19 cellular contexts compared by ENCODE assay signal in the genomic region with DNA sequence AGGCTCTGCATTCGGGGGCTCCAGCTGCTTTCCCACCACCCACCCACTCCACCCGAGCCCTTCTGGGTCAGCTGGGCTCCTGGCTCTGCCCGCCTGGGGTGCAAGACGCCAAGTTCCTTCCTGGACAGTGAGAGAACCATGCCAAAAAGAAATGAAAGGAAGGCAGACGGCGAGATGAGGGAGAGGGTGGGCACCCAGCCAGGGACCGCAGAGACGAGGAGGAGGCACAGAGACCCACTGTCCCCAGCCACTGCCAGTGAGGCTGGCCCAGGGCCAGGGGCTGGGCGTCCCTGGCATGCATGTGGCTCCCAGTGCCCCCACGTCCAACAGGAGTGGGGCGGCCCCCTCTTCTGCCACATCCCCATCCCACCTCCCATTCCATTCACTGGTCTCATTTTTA. TPM values are rescaled to one million over a fixed set of nuclear protein-coding genes. Genes with fewer than 3 reads are reported as not detected.
DNase-seq lines count a peak whose midpoint lies in the region; ATAC-seq and TF ChIP-seq lines count a peak whose summit lies in the region.
"Had no signal": no experiment of that assay in that cellular context is flagged by ENCODE, and none has a peak within 500 bp of the region (broad histone marks: within the 10 kb centered on the region; RNA-seq: fewer than 3 reads in every experiment).

No MANE protein-coding gene starts in this region.

- no peak overlapping the region for H3K9ac ChIP-seq in SK-N-SH
- H3K9ac ChIP-seq: KMS-11 had no signal

- no peaks in the 10 kb centered on the region for H4K20me1 ChIP-seq in SK-N-SH (ENCODE audit: insufficient read depth)

- TF ChIP-seq EP300 in SK-N-SH (IDR thresholded peaks at IDR 0.05; ENCODE audit: borderline replicate concordance in 1 of 2, low read depth in 1 of 2, low read length in 1 of 2), result no peak

- H3K9me3 ChIP-seq in SK-N-SH, result no peaks in the 10 kb centered on the region
- no peaks in the 10 kb centered on the region for H3K9me3 ChIP-seq in right cardiac atrium (ENCODE audit: control insufficient read depth, low read length)
- H3K9me3 ChIP-seq: mucosa of descending colon, Peyer's patch had no signal

- TF ChIP-seq CTCF in SK-N-SH (IDR thresholded peaks at IDR 0.05), result no peak

- no peak for TF ChIP-seq RAD21 in SK-N-SH (IDR thresholded peaks at IDR 0.05; ENCODE audit: low read length)

- H3K4me1 ChIP-seq in SK-N-SH (ENCODE audit: control insufficient read depth in 1 of 2, insufficient read depth in 2 of 2, low read depth in 1 of 2, low read length in 1 of 2), result peaks cover 0 to 6% of the 10 kb centered on the region in 2 experiments; a peak in 1 of 4 replicates
- H3K4me1 ChIP-seq in right cardiac atrium (ENCODE audit: control insufficient read depth, insufficient read depth, low read length), result peaks cover 9% of the 10 kb centered on the region
- H3K4me1 ChIP-seq: Peyer's patch had no signal

- CTCF ChIA-PET in SK-N-SH (lab: Yijun Ruan, JAX), result interaction anchor here (1.2 to 1.4 kb wide), 3 partner anchors 13 to 61 kb away, joined by 3 to 5 read pairs (median 3); no protein-coding TSS in a partner anchor

- no peak overlapping the region for H3K4me2 ChIP-seq in SK-N-SH
- H3K4me2 ChIP-seq: KMS-11 had no signal

- H3K27ac ChIP-seq in SK-N-SH (ENCODE audit: low read depth in 2 of 2, low read length in 1 of 2) (no peak overlapping the region), right cardiac atrium (ENCODE audit: low read length) (no peak overlapping the region), substantia nigra (ENCODE audit: low read depth, low read length, poor library complexity, severe bottlenecking) (peak overlapping the region; percentile 38)
- H3K27ac ChIP-seq: KMS-11, Peyer's patch had no signal

- no peaks in the 10 kb centered on the region for H3K9me2 ChIP-seq in SK-N-SH

- no peaks in the 10 kb centered on the region for H3F3A ChIP-seq in SK-N-SH (replicated peaks; ENCODE audit: insufficient read depth)

- H3K27me3 ChIP-seq in H7 (ENCODE audit: control insufficient read depth, insufficient read depth, low read length), result no peaks in the 10 kb centered on the region
- no peaks in the 10 kb centered on the region for H3K27me3 ChIP-seq in SK-N-SH (ENCODE audit: insufficient read depth)
- H3K27me3 ChIP-seq in right cardiac atrium (ENCODE audit: control insufficient read depth, insufficient read depth), result no peaks in the 10 kb centered on the region
- H3K27me3 ChIP-seq: Peyer's patch had no signal

- no peaks in the 10 kb centered on the region for H3K79me2 ChIP-seq in SK-N-SH (ENCODE audit: insufficient read depth)

- WGBS in SK-N-SH (ENCODE audit: low lambda C conversion rate), result 26% methylated on average over 8 of the region's 11 CpGs
- 31% methylated on average over 11 of the region's 11 CpGs for WGBS in right cardiac atrium

- H3K4me3 ChIP-seq in H7 (ENCODE audit: insufficient read depth, low read depth, low read length), result no peak overlapping the region
- H3K4me3 ChIP-seq in SK-N-SH (ENCODE audit: low read depth in 2 of 2, low read length in 1 of 2), result no peak overlapping the region
- no peak overlapping the region for H3K4me3 ChIP-seq in right cardiac atrium (ENCODE audit: low read length)
- H3K4me3 ChIP-seq: mucosa of descending colon, Peyer's patch had no signal

- ATAC-seq in right cardiac atrium (peak in 1 of 2 donors; percentile 24), GM18858 (IDR thresholded peaks at IDR 0.05; ENCODE audit: unreplicated experiment) (no peak)
- ATAC-seq: mucosa of descending colon; stimulated activated naive CD8-positive, alpha-beta T cell treated with anti-CD3 and anti-CD28 coated beads, Interleukin-15, amount 100 ng/mL, for 72 hours had no signal

- intact Hi-C loops in right cardiac atrium (cut with DNase I), result loop anchor here in 1 of 4 donors (5.0 kb wide), 1 partner anchor 54 kb away; no protein-coding TSS in a partner anchor

- no peak overlapping the region for H2AFZ ChIP-seq in SK-N-SH (ENCODE audit: low read depth)

- no peaks in the 10 kb centered on the region for H3K36me3 ChIP-seq in H7 (replicated peaks; ENCODE audit: control insufficient read depth, insufficient read depth, low read length)
- no peaks in the 10 kb centered on the region for H3K36me3 ChIP-seq in SK-N-SH (replicated peaks in 1 of 2; ENCODE audit: control insufficient read depth in 1 of 2, insufficient read depth in 2 of 2, low read length in 1 of 2)
- H3K36me3 ChIP-seq: Peyer's patch had no signal

- DNase-seq in H7 (peak; percentile 45), SK-N-SH (no peak), right cardiac atrium (peak; percentile 52 to 84 (median 83)), substantia nigra (lab: John Stamatoyannopoulos, UW) (peak in 37 of 49 donors; percentile 31 to 84 (median 66)), COLO668 (lab: John Stamatoyannopoulos, UW; ENCODE audit: unreplicated experiment) (no peak), glomerular visceral epithelial cell (ENCODE audit: extremely low spot score) (no peak)
- DNase-seq: activated CD4-positive, alpha-beta T cell treated with anti-CD3 and anti-CD28 coated beads for 48 hours; activated CD8-positive, alpha-beta memory T cell treated with anti-CD3 and anti-CD28 coated beads, Interleukin-2, amount 50 U/mL, for 4 hours; foreskin fibroblast; mucosa of descending colon; NCI-H1417 treated with DMSO at 0.1 percent for 48 hours; NCI-H2171 treated with DMSO at 0.1 percent for 48 hours; NCI-H748 treated with DMSO at 0.1 percent for 48 hours; Peyer's patch; stimulated activated CD4-positive, alpha-beta T cell treated with anti-CD3 and anti-CD28 coated beads, Interleukin-1b, Interleukin-23, amount 100 ng/mL, for 48 hours; stimulated activated naive CD8-positive, alpha-beta T cell treated with anti-CD3 and anti-CD28 coated beads, Interleukin-15, amount 100 ng/mL, for 72 hours; SW 1271 had no signal

- POLR2A ChIA-PET in SK-N-SH (lab: Yijun Ruan, JAX), result interaction anchor here (1.1 to 1.4 kb wide), 2 partner anchors 11 to 12 kb away, joined by 3 to 6 read pairs; partner anchors contain the start of gene CD81

TF ChIP-seq in SK-N-SH, 30 proteins besides CTCF, POLR2A, EP300 and RAD21:
- TF ChIP-seq USF2 (IDR thresholded peaks at IDR 0.05; ENCODE audit: borderline replicate concordance, low read depth, low read length), result no peak
- TF ChIP-seq NFIC (IDR thresholded peaks at IDR 0.05; ENCODE audit: borderline replicate concordance), result peak; percentile 64

RNA-seq across cellular contexts. Expression of gene CD81, which starts 10.8 kb away (rescaled TPM):
- total RNA-seq in H7 (2014; rRNA removed; shearing (Covaris generic)), result 157 and 165 TPM in 2 replicates
- polyA plus RNA-seq in SK-N-SH (2012; rRNA removed) (373 and 517 TPM in 2 replicates), right cardiac atrium (869 TPM)
- 330 and 548 TPM in 2 replicates for polyA plus RNA-seq in SK-N-SH (2012; cell fraction: cytosol; rRNA removed)
- 422 and 433 TPM in 2 replicates for polyA plus RNA-seq in SK-N-SH (2012; cell fraction: nucleus; rRNA removed)
- total RNA-seq in right cardiac atrium, result 100 to 1,000 TPM; 677 to 920 (median 748) TPM

RNA-seq across cellular contexts. Expression of gene TSSC4, which starts 34.3 kb away (rescaled TPM):
- total RNA-seq in H7 (2014; rRNA removed; shearing (Covaris generic)), result 60.5 and 62.5 TPM in 2 replicates
- polyA plus RNA-seq in SK-N-SH (2012; rRNA removed) (45.1 and 45.3 TPM in 2 replicates), right cardiac atrium (31.8 TPM)
- 16.4 and 28.2 TPM in 2 replicates for polyA plus RNA-seq in SK-N-SH (2012; cell fraction: cytosol; rRNA removed)
- polyA plus RNA-seq in SK-N-SH (2012; cell fraction: nucleus; rRNA removed), result 77.0 and 98.8 TPM in 2 replicates
- 10 to 100 TPM; 30.5 to 50.4 (median 37.1) TPM for total RNA-seq in right cardiac atrium

Comparison
In these comparisons a context has a peak if more than half of its experiments do, and no peak if none do; other contexts are left out.
1. DNase-seq: peak in H7 (single experiment), right cardiac atrium (3 of 3) and substantia nigra (37 of 49); none in SK-N-SH (single experiment), COLO668 (single experiment) and glomerular visceral epithelial cell (single experiment).